2 cellular contexts compared by ENCODE assay signal in the genomic region with DNA sequence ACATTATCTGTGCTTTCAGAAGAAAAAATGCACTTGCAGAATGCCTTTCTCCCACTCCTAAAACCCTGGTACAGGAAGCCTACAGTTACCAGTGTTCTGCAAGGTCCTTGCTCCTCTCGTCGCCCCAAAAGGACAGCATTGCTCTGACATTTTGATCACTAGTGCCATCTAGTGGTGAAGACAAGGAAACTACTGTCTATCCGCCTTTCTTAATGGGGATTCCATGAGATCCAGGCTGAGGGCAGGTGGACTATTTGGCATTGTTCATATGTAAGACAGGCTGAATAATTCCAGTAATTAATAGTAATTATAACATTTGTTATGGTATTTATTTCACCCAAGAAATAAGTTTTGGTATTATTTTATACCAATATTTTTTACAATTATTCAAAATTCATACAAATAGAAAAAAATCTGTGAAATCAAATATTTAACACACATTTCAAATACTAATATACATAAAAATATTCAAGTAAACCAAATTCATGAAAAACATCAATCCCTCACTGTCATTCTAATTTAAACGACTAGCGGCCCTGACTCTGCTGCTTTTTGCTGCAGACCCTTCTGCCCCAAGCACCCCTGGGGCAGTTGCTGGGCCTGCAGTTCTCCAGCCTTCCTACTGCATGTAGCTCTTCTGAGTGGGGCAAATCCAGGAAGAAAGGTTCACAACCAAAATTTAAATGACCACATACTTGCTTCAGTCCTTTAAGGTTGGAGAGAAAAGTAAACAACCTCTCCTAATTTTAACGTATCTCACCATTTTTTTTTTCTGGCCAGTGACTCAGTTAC.
TF ChIP-seq lines count a peak whose summit lies in the region.

No MANE protein-coding gene starts in this region.

TF ChIP-seq in GM23338, 12 proteins besides CTCF, POLR2A, EP300 and RAD21:
- TF ChIP-seq, protein P1, sequence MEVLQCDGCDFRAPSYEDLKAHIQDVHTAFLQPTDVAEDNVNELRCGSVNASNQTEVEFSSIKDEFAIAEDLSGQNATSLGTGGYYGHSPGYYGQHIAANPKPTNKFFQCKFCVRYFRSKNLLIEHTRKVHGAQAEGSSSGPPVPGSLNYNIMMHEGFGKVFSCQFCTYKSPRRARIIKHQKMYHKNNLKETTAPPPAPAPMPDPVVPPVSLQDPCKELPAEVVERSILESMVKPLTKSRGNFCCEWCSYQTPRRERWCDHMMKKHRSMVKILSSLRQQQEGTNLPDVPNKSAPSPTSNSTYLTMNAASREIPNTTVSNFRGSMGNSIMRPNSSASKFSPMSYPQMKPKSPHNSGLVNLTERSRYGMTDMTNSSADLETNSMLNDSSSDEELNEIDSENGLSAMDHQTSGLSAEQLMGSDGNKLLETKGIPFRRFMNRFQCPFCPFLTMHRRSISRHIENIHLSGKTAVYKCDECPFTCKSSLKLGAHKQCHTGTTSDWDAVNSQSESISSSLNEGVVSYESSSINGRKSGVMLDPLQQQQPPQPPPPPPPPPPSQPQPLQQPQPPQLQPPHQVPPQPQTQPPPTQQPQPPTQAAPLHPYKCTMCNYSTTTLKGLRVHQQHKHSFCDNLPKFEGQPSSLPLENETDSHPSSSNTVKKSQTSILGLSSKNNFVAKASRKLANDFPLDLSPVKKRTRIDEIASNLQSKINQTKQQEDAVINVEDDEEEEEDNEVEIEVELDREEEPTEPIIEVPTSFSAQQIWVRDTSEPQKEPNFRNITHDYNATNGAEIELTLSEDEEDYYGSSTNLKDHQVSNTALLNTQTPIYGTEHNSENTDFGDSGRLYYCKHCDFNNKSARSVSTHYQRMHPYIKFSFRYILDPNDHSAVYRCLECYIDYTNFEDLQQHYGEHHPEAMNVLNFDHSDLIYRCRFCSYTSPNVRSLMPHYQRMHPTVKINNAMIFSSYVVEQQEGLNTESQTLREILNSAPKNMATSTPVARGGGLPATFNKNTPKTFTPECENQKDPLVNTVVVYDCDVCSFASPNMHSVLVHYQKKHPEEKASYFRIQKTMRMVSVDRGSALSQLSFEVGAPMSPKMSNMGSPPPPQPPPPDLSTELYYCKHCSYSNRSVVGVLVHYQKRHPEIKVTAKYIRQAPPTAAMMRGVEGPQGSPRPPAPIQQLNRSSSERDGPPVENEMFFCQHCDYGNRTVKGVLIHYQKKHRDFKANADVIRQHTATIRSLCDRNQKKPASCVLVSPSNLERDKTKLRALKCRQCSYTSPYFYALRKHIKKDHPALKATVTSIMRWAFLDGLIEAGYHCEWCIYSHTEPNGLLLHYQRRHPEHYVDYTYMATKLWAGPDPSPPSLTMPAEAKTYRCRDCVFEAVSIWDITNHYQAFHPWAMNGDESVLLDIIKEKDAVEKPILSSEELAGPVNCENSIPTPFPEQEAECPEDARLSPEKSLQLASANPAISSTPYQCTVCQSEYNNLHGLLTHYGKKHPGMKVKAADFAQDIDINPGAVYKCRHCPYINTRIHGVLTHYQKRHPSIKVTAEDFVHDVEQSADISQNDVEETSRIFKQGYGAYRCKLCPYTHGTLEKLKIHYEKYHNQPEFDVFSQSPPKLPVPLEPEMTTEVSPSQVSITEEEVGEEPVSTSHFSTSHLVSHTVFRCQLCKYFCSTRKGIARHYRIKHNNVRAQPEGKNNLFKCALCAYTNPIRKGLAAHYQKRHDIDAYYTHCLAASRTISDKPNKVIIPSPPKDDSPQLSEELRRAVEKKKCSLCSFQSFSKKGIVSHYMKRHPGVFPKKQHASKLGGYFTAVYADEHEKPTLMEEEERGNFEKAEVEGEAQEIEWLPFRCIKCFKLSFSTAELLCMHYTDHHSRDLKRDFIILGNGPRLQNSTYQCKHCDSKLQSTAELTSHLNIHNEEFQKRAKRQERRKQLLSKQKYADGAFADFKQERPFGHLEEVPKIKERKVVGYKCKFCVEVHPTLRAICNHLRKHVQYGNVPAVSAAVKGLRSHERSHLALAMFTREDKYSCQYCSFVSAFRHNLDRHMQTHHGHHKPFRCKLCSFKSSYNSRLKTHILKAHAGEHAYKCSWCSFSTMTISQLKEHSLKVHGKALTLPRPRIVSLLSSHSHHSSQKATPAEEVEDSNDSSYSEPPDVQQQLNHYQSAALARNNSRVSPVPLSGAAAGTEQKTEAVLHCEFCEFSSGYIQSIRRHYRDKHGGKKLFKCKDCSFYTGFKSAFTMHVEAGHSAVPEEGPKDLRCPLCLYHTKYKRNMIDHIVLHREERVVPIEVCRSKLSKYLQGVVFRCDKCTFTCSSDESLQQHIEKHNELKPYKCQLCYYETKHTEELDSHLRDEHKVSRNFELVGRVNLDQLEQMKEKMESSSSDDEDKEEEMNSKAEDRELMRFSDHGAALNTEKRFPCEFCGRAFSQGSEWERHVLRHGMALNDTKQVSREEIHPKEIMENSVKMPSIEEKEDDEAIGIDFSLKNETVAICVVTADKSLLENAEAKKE (CRISPR knock-in tag; IDR thresholded peaks at IDR 0.05), result 0 out of 2 replicates have a peak, but pooled peaks have one; percentile 23
- TF ChIP-seq, protein P2, sequence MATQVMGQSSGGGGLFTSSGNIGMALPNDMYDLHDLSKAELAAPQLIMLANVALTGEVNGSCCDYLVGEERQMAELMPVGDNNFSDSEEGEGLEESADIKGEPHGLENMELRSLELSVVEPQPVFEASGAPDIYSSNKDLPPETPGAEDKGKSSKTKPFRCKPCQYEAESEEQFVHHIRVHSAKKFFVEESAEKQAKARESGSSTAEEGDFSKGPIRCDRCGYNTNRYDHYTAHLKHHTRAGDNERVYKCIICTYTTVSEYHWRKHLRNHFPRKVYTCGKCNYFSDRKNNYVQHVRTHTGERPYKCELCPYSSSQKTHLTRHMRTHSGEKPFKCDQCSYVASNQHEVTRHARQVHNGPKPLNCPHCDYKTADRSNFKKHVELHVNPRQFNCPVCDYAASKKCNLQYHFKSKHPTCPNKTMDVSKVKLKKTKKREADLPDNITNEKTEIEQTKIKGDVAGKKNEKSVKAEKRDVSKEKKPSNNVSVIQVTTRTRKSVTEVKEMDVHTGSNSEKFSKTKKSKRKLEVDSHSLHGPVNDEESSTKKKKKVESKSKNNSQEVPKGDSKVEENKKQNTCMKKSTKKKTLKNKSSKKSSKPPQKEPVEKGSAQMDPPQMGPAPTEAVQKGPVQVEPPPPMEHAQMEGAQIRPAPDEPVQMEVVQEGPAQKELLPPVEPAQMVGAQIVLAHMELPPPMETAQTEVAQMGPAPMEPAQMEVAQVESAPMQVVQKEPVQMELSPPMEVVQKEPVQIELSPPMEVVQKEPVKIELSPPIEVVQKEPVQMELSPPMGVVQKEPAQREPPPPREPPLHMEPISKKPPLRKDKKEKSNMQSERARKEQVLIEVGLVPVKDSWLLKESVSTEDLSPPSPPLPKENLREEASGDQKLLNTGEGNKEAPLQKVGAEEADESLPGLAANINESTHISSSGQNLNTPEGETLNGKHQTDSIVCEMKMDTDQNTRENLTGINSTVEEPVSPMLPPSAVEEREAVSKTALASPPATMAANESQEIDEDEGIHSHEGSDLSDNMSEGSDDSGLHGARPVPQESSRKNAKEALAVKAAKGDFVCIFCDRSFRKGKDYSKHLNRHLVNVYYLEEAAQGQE (IDR thresholded peaks at IDR 0.05; ENCODE audit: unreplicated experiment), result no peak
- TF ChIP-seq JUNB (IDR thresholded peaks at IDR 0.05; ENCODE audit: unreplicated experiment) (no peak), STAT1 (IDR thresholded peaks at IDR 0.05; ENCODE audit: unreplicated experiment) (no peak), CREB1 (CRISPR knock-in tag; IDR thresholded peaks at IDR 0.05; ENCODE audit: low read depth) (no peak), EZH2phosphoT487 (IDR thresholded peaks at IDR 0.05; ENCODE audit: unreplicated experiment) (no peak), ZNF331 (CRISPR knock-in tag; IDR thresholded peaks at IDR 0.05; ENCODE audit: low read depth) (no peak), POLR2AphosphoS5 (IDR thresholded peaks at IDR 0.05; ENCODE audit: low read depth) (no peak)
TF ChIP-seq in GM23338: peak in this region for 1.

TF ChIP-seq in IMR-90, 13 proteins besides CTCF, POLR2A, EP300 and RAD21:
- TF ChIP-seq MAZ (IDR thresholded peaks at IDR 0.05; ENCODE audit: borderline replicate concordance, low read depth, low read length) (peak; percentile 34; the same call in 1 of the 2 replicates), SMC3 (IDR thresholded peaks at IDR 0.05; ENCODE audit: low read depth, low read length) (peak; percentile 49; the same call in 1 of the 2 replicates), RFX5 (IDR thresholded peaks at IDR 0.05; ENCODE audit: low read depth, low read length) (no peak)
